Comparison of ENCODE assay signal across 1 cellular context in the genomic region with DNA sequence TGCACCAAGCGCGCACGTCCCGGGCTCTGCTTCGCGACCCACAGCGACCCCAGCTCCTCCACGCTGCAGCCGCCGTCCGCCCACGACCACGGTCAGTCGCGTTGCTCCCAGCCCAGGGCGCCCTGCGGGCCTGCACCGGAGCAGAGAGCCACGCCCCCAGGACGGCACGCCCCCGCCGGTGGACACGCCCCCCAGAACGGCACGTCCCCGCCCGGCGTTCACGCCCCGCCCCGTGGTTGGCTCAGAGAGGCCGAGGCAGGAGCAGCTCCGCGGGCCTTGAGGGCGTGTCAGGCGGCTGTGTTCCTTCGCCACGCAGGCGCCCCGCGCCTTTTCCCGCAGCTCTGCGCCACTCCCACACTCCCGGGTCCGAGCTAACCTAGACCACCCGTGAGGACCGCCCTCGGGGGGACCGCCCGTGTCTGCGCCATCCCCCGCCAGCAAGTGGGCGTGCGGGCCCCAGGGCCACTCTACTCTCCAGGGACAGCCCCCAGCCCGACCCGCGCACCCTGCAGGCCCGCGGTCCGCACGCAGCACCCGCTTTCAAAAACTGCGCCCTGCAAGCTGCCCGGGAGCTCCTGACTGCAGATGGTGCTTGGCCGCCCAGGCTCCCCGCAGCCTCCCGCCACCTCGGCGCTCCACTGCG.
A peak's percentile ranks its signal among the peaks of the same experiment; 100 is the strongest.
TF ChIP-seq lines count a peak whose summit lies in the region.

A gene with protein sequence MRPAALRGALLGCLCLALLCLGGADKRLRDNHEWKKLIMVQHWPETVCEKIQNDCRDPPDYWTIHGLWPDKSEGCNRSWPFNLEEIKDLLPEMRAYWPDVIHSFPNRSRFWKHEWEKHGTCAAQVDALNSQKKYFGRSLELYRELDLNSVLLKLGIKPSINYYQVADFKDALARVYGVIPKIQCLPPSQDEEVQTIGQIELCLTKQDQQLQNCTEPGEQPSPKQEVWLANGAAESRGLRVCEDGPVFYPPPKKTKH (minus strand): TSS at position 107 of the 643 bp plus-strand sequence. CDS start 368 bp downstream, outside the sequence.

TF ChIP-seq in K562, 482 proteins besides CTCF, POLR2A, EP300 and RAD21 (continued from another document and continues in another):
- TF ChIP-seq, protein P1, sequence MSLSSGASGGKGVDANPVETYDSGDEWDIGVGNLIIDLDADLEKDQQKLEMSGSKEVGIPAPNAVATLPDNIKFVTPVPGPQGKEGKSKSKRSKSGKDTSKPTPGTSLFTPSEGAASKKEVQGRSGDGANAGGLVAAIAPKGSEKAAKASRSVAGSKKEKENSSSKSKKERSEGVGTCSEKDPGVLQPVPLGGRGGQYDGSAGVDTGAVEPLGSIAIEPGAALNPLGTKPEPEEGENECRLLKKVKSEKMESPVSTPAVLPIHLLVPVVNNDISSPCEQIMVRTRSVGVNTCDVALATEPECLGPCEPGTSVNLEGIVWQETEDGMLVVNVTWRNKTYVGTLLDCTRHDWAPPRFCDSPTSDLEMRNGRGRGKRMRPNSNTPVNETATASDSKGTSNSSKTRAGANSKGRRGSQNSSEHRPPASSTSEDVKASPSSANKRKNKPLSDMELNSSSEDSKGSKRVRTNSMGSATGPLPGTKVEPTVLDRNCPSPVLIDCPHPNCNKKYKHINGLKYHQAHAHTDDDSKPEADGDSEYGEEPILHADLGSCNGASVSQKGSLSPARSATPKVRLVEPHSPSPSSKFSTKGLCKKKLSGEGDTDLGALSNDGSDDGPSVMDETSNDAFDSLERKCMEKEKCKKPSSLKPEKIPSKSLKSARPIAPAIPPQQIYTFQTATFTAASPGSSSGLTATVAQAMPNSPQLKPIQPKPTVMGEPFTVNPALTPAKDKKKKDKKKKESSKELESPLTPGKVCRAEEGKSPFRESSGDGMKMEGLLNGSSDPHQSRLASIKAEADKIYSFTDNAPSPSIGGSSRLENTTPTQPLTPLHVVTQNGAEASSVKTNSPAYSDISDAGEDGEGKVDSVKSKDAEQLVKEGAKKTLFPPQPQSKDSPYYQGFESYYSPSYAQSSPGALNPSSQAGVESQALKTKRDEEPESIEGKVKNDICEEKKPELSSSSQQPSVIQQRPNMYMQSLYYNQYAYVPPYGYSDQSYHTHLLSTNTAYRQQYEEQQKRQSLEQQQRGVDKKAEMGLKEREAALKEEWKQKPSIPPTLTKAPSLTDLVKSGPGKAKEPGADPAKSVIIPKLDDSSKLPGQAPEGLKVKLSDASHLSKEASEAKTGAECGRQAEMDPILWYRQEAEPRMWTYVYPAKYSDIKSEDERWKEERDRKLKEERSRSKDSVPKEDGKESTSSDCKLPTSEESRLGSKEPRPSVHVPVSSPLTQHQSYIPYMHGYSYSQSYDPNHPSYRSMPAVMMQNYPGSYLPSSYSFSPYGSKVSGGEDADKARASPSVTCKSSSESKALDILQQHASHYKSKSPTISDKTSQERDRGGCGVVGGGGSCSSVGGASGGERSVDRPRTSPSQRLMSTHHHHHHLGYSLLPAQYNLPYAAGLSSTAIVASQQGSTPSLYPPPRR (CRISPR knock-in tag; IDR thresholded peaks at IDR 0.05; ENCODE audit: borderline replicate concordance) = peak; percentile 66; the same call in 1 of the 2 replicates
- TF ChIP-seq NUFIP1 (IDR thresholded peaks at IDR 0.05; ENCODE audit: partially characterized antibody) (no peak), ZBTB17 (CRISPR knock-in tag; IDR thresholded peaks at IDR 0.05) (peak; percentile 71; the same call in 1 of the 2 replicates), U2AF1 (optimal IDR thresholded peaks at IDR 0.05; ENCODE audit: low read depth, low read length) (peak; percentile 7), POLR2B (IDR thresholded peaks at IDR 0.05; ENCODE audit: low read depth, partially characterized antibody) (peak; percentile 51), KDM2B (CRISPR knock-in tag; IDR thresholded peaks at IDR 0.05) (peak; percentile 60; the same call in 1 of the 2 replicates), POLR2G (IDR thresholded peaks at IDR 0.05; ENCODE audit: low read depth, low read length) (peak; percentile 79), ZNF639 (CRISPR knock-in tag; conservative IDR thresholded peaks at IDR 0.05 in 1 of 2, IDR thresholded peaks at IDR 0.05 in 1 of 2) (peak in 1 of 2 experiments; percentile 68; a peak in 1 of 4 replicates), PCBP1 (IDR thresholded peaks at IDR 0.05; ENCODE audit: low read depth, low read length, poor library complexity, severe bottlenecking) (no peak), CBX8 (IDR thresholded peaks at IDR 0.05; ENCODE audit: borderline replicate concordance, extremely low read depth, low read depth, low read length, poor library complexity, severe bottlenecking) (no peak), ZNF212 (CRISPR knock-in tag; IDR thresholded peaks at IDR 0.05) (peak; percentile 69; the same call in 1 of the 2 replicates), MEIS2 (IDR thresholded peaks at IDR 0.05; ENCODE audit: partially characterized antibody) (peak; percentile 48), PRPF4 (IDR thresholded peaks at IDR 0.05; ENCODE audit: insufficient read depth, low read depth, low read length, poor library complexity, severe bottlenecking) (no peak), HNRNPK (IDR thresholded peaks at IDR 0.05; ENCODE audit: low read depth, low read length, poor library complexity, severe bottlenecking) (no peak), BMI1 (IDR thresholded peaks at IDR 0.05; ENCODE audit: low read length) (no peak), ZNF143 (CRISPR knock-in tag; IDR thresholded peaks at IDR 0.05) (no peak), RFX1 (IDR thresholded peaks at IDR 0.05) (no peak), FOSL1 (tag; conservative IDR thresholded peaks at IDR 0.05) (no peak), CREM (IDR thresholded peaks at IDR 0.05; ENCODE audit: low read depth) (peak; percentile 61), STAT6 (CRISPR knock-in tag; IDR thresholded peaks at IDR 0.05) (no peak), E2F5 (CRISPR knock-in tag; IDR thresholded peaks at IDR 0.05) (0 out of 2 replicates have a peak, but pooled peaks have one; percentile 74), HOXB6 (CRISPR knock-in tag; IDR thresholded peaks at IDR 0.05; ENCODE audit: borderline replicate concordance) (no peak), HNRNPUL1 (IDR thresholded peaks at IDR 0.05; ENCODE audit: low read length) (no peak), HDAC3 (IDR thresholded peaks at IDR 0.05; ENCODE audit: borderline replicate concordance, partially characterized antibody) (no peak), PHF8 (IDR thresholded peaks at IDR 0.05; ENCODE audit: borderline replicate concordance, low read length) (peak; percentile 85), PPARD (CRISPR knock-in tag; IDR thresholded peaks at IDR 0.05) (no peak), ZNF586 (CRISPR knock-in tag; conservative IDR thresholded peaks at IDR 0.05) (0 out of 2 replicates have a peak, but pooled peaks have one; percentile 60), HMBOX1 (IDR thresholded peaks at IDR 0.05) (no peak), POLR2AphosphoS2 (IDR thresholded peaks at IDR 0.05; ENCODE audit: low read length) (no peak), ATF1 (CRISPR knock-in tag; IDR thresholded peaks at IDR 0.05) (no peak), ATF1 (tag; IDR thresholded peaks at IDR 0.05) (peak; percentile 32; the same call in 1 of the 2 replicates), YY1 (IDR thresholded peaks at IDR 0.05; ENCODE audit: borderline replicate concordance in 1 of 3, control insufficient read depth in 1 of 3, extremely low read depth in 1 of 3, insufficient read depth in 3 of 3, insufficient read length in 1 of 3, insufficient replicate concordance in 2 of 3, low read depth in 1 of 3, low read length in 2 of 3) (peak in 2 of 3 experiments; percentile 55), MAFK (IDR thresholded peaks at IDR 0.05; ENCODE audit: low read length) (no peak), ZEB2 (IDR thresholded peaks at IDR 0.05) (no peak), RBFOX2 (IDR thresholded peaks at IDR 0.05; ENCODE audit: low read depth, low read length) (peak; percentile 76), CREB5 (CRISPR knock-in tag; IDR thresholded peaks at IDR 0.05) (no peak), ZBTB33 (CRISPR knock-in tag; IDR thresholded peaks at IDR 0.05) (peak; percentile 14; the same call in 1 of the 2 replicates), ZNF551 (CRISPR knock-in tag; IDR thresholded peaks at IDR 0.05) (no peak), PML (IDR thresholded peaks at IDR 0.05; ENCODE audit: low read length) (peak; percentile 44; the same call in 1 of the 2 replicates)
- TF ChIP-seq, protein P2, sequence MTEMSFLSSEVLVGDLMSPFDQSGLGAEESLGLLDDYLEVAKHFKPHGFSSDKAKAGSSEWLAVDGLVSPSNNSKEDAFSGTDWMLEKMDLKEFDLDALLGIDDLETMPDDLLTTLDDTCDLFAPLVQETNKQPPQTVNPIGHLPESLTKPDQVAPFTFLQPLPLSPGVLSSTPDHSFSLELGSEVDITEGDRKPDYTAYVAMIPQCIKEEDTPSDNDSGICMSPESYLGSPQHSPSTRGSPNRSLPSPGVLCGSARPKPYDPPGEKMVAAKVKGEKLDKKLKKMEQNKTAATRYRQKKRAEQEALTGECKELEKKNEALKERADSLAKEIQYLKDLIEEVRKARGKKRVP (CRISPR knock-in tag; IDR thresholded peaks at IDR 0.05) = no peak
- TF ChIP-seq, protein P3, sequence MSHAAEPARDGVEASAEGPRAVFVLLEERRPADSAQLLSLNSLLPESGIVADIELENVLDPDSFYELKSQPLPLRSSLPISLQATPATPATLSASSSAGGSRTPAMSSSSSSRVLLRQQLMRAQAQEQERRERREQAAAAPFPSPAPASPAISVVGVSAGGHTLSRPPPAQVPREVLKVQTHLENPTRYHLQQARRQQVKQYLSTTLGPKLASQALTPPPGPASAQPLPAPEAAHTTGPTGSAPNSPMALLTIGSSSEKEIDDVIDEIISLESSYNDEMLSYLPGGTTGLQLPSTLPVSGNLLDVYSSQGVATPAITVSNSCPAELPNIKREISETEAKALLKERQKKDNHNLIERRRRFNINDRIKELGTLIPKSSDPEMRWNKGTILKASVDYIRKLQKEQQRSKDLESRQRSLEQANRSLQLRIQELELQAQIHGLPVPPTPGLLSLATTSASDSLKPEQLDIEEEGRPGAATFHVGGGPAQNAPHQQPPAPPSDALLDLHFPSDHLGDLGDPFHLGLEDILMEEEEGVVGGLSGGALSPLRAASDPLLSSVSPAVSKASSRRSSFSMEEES (CRISPR knock-in tag; IDR thresholded peaks at IDR 0.05) = no peak
